25 cellular contexts compared by ENCODE assay signal in genomic region chr5:95853490-95853889, GRCh38.
"Had no signal": no experiment of that assay in that cellular context is flagged by ENCODE, and none has a peak within 500 bp of the region (broad histone marks: within the 10 kb centered on the region; RNA-seq: fewer than 3 reads in every experiment).

No MANE protein-coding gene starts in this region.

- H3K36me3 ChIP-seq: colonic mucosa, prostate gland, stomach, thyroid gland, vagina had no signal

- H3K27me3 ChIP-seq: colonic mucosa, gastrocnemius medialis, stomach, thyroid gland, vagina had no signal

- DNase-seq: colonic mucosa; effector CD8-positive, alpha-beta T cell; endodermal cell; foreskin fibroblast; head of caudate nucleus; hippocampal formation; islet precursor cell; kidney glomerular epithelial cell; left colon; mesendoderm; midbrain; naive thymus-derived CD4-positive, alpha-beta T cell; nucleus accumbens; stimulated activated CD4-positive, alpha-beta T cell treated with anti-CD3 and anti-CD28 coated beads, Interleukin-4, amount 100 ng/mL, for 24 hours; stimulated activated naive CD4-positive, alpha-beta T cell treated with Interleukin-2 at 50 U/mL for 16 hours; stomach; thyroid gland; trophoblast cell had no signal

- H3K4me1 ChIP-seq: prostate gland had no signal

- H3K27ac ChIP-seq: colonic mucosa, epithelial cell of prostate, gastrocnemius medialis, prostate gland, stomach, thyroid gland, vagina had no signal

- H3K9me3 ChIP-seq: colonic mucosa, gastrocnemius medialis, prostate gland, stomach, thyroid gland, vagina had no signal

- ATAC-seq: esophagus mucosa; gastrocnemius medialis; naive thymus-derived CD4-positive, alpha-beta T cell; sciatic nerve; stimulated activated effector memory CD8-positive, alpha-beta T cell treated with anti-CD3 and anti-CD28 coated beads, Interleukin-12 subunit alpha, Interleukin-12 subunit beta, amount 100 ng/mL, for 72 hours had no signal

- H3K4me3 ChIP-seq: colonic mucosa, gastrocnemius medialis, prostate gland, stomach, thyroid gland, vagina had no signal
